11 cellular contexts compared by ENCODE assay signal in the genomic region with DNA sequence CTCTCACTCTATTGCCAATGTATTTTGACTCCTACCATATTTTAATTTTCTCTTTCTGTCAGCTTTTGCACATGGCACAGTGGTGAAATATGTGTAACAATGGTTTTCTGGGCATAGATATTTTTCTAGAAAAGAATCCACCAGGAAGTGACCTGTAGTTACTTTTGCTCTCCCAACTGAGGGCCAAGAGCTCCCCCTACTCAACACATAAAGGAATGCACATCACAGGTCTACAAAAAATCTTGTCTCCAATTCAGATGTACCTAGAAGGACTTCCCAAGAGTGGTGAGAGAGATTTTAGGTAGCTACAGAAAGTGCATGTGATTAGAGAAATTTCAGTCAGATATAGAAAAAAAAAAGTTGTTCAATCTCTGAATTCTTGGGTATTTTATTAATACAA.
DNase-seq lines count a peak whose midpoint lies in the region; ATAC-seq and TF ChIP-seq lines count a peak whose summit lies in the region.
"Had no signal": no experiment of that assay in that cellular context is flagged by ENCODE, and none has a peak within 500 bp of the region (broad histone marks: within the 10 kb centered on the region; RNA-seq: fewer than 3 reads in every experiment).

No MANE protein-coding gene starts in this region.

- ATAC-seq in GM18861 (IDR thresholded peaks at IDR 0.05; ENCODE audit: unreplicated experiment), result no peak
- ATAC-seq: natural killer cell had no signal

- DNase-seq in GM06990 (ENCODE audit: extremely low read depth, insufficient read length) (no peak), HuH-7 (ENCODE audit: low spot score) (peak; percentile 4), SHP77 (lab: John Stamatoyannopoulos, UW) (peak; percentile 37 to 45), iPS-NIHi7 (ENCODE audit: extremely low spot score) (peak; percentile 65), 8988T (no peak), kidney glomerular epithelial cell (lab: John Stamatoyannopoulos, UW) (no peak), NCI-H2029 (lab: John Stamatoyannopoulos, UW) (no peak)
- DNase-seq: activated naive CD4-positive, alpha-beta T cell treated with anti-CD3 and anti-CD28 coated beads, Interleukin-2, amount 10 ng/mL, durations not matched to agents 7 days and 5 days; natural killer cell had no signal

- peak; percentile 36 for TF ChIP-seq CTCF in GM06990 (IDR thresholded peaks at IDR 0.05; ENCODE audit: insufficient read depth, low read length, poor library complexity, severe bottlenecking)

- no peaks in the 10 kb centered on the region for H3K36me3 ChIP-seq in GM06990 (ENCODE audit: control insufficient read depth, insufficient read depth, low read length)
- H3K36me3 ChIP-seq: SJSA1 had no signal

- no peak overlapping the region for H3K4me3 ChIP-seq in GM06990 (replicated peaks; ENCODE audit: low read depth, low read length)
- H3K4me3 ChIP-seq: SJSA1 had no signal

- no peaks in the 10 kb centered on the region for H3K27me3 ChIP-seq in GM06990 (replicated peaks; ENCODE audit: control insufficient read depth, insufficient read depth, low read length)
- H3K27me3 ChIP-seq: SJSA1 had no signal

Comparison
In these comparisons a context has a peak if more than half of its experiments do, and no peak if none do; other contexts are left out.
1. DNase-seq: peak in HuH-7 (single experiment), SHP77 (2 of 2) and iPS-NIHi7 (single experiment); none in GM06990 (single experiment), 8988T (single experiment), kidney glomerular epithelial cell (single experiment) and NCI-H2029 (single experiment).